Comparison of ENCODE assay signal across 8 cellular contexts in genomic region chr4:158768577-158769174, GRCh38. TPM values are rescaled to one million over a fixed set of nuclear protein-coding genes. Genes with fewer than 3 reads are reported as not detected.
DNase-seq lines count a peak whose midpoint lies in the region; ATAC-seq and TF ChIP-seq lines count a peak whose summit lies in the region.

Gene FNIP2 (plus strand): TSS chr4:158769026. CDS start chr4:158769213, 187 bp downstream.

- no peak for TF ChIP-seq CTCF in CD4-positive, alpha-beta T cell (IDR thresholded peaks at IDR 0.05)
- no peak for TF ChIP-seq CTCF in epithelial cell of proximal tubule (conservative IDR thresholded peaks at IDR 0.05; ENCODE audit: low read depth, low read length)

- ATAC-seq in CD4-positive, alpha-beta T cell (ENCODE audit: poor library complexity) = peak; percentile 78
- ATAC-seq in GM19395 (IDR thresholded peaks at IDR 0.05; ENCODE audit: unreplicated experiment) (peak; percentile 78), HG03520 (IDR thresholded peaks at IDR 0.05; ENCODE audit: unreplicated experiment) (peak; percentile 70)

- peaks cover 42% of the 10 kb centered on the region for H3K4me1 Mint-ChIP-seq in CD4-positive, alpha-beta T cell (ENCODE audit: low read depth)

- H3K27me3 ChIP-seq in CD4-positive, alpha-beta T cell (ENCODE audit: control insufficient read depth, insufficient read depth, low read length) = no peaks in the 10 kb centered on the region

- DNase-seq in CD4-positive, alpha-beta T cell = peak; percentile 39 to 76 (median 62)
- peak; percentile 65 for DNase-seq in NOMO-1 treated with DMSO at 0.1 percent for 48 hours (lab: John Stamatoyannopoulos, UW; ENCODE audit: unreplicated experiment)
- DNase-seq in activated T-cell treated with anti-CD3 and anti-CD28 coated beads for 4 hours = peak; percentile 40
- no peak for DNase-seq in epithelial cell of proximal tubule (ENCODE audit: low read depth)
- peak; percentile 82 for DNase-seq in mucosa of gallbladder (ENCODE audit: low spot score)
- DNase-seq in stimulated activated CD8-positive, alpha-beta memory T cell treated with anti-CD3 and anti-CD28 coated beads, Interleukin-4, amount 100 ng/mL, for 24 hours (ENCODE audit: low read depth) = peak; percentile 60

- peak within 1 kb of the TSS; percentile 91 for H3K27ac Mint-ChIP-seq in CD4-positive, alpha-beta T cell

- CTCF ChIA-PET in CD4-positive, alpha-beta T cell (lab: Charles Lee) = no interaction called here

- POLR2A ChIA-PET in CD4-positive, alpha-beta T cell (lab: Charles Lee) = interaction anchor here (0.7 to 2.5 kb wide), 6 partner anchors 10 to 82 kb away, joined by 3 to 9 read pairs (median 6); no protein-coding TSS in a partner anchor

- peak within 1 kb of the TSS; percentile 98 for H3K4me3 Mint-ChIP-seq in CD4-positive, alpha-beta T cell

- peak within 1 kb of the TSS; percentile 62 for H3K27ac ChIP-seq in CD4-positive, alpha-beta T cell (ENCODE audit: low read depth, low read length)

- no peaks in the 10 kb centered on the region for H3K27me3 Mint-ChIP-seq in CD4-positive, alpha-beta T cell

- H3K9me3 ChIP-seq in CD4-positive, alpha-beta T cell (ENCODE audit: control insufficient read depth, low read length) = no peaks in the 10 kb centered on the region

- peaks cover 4% of the 10 kb centered on the region for H3K36me3 Mint-ChIP-seq in CD4-positive, alpha-beta T cell (ENCODE audit: low read depth)

- peak within 1 kb of the TSS; percentile 93 for H3K4me3 ChIP-seq in epithelial cell of proximal tubule (ENCODE audit: low read depth, low read length)

- intact Hi-C loops in CD4-positive, alpha-beta T cell (cut with DNase I, micrococcal nuclease) = loop anchor here in 1 of 2 experiments (1.0 kb wide), 1 partner anchor 43 kb away; no protein-coding TSS in a partner anchor

- H3K9me3 Mint-ChIP-seq in CD4-positive, alpha-beta T cell = no peaks in the 10 kb centered on the region

RNA-seq across cellular contexts. Expression of gene FNIP2, which starts in this region (rescaled TPM):
- total RNA-seq in CD4-positive, alpha-beta T cell = 1 to 10 TPM; 7.5 to 7.7 TPM
- total RNA-seq in epithelial cell of proximal tubule (16.2 and 20.8 TPM in 2 replicates), mucosa of gallbladder (63.0 TPM)
